8 cellular contexts compared by ENCODE assay signal in the genomic region with DNA sequence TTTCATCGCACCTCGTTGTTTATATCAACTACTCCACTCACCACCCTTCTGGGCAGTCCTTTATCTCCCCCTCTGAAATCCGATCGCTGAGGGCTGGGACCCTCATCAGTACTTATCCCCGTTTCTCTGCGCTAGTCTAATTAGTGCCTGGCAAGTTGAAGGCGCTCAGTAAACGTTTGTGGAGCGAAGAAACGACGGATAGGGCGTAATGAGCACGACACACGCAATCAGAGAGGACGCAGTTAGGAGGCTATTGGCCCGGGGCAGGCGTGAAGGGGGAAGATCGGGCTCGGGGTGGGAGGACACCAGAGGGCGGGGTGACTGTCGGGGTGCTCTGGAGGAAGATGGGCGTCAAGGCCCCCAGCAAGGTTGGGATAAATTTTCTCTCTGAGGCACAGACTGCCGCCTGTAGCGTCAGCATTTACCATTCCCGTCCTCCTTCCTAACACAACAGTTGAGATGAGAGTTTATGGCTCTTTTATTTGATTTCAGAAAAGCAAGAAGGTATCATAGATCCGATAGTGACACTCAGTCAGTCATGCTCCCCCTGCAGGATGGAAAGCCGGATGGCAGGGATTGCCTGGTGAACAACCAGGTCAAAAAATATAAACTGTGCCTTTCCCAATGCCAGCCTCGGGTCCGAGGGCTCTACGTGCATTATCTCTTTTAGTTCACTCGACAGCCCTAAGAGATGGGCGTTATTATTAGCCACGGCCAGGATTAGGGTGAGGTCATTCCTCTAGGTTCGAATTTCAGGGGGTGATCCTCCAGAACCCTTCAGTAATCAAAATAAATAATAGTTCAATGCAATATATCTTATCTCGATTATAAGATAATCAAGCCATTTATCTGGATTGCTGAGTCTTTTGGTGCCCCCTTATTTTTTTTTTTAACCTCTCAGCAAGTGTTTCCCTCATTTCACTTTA. TPM values are rescaled to one million over a fixed set of nuclear protein-coding genes. Genes with fewer than 3 reads are reported as not detected.
DNase-seq lines count a peak whose midpoint lies in the region; ATAC-seq and TF ChIP-seq lines count a peak whose summit lies in the region.

No MANE protein-coding gene starts in this region.

- H2BK120ac ChIP-seq in neuronal stem cell (ENCODE audit: low read depth, low read length), result no peak overlapping the region

- H3K4me1 ChIP-seq in foreskin keratinocyte (no peaks in the 10 kb centered on the region), neuronal stem cell (ENCODE audit: control insufficient read depth in 2 of 2, insufficient read depth in 1 of 2, low read depth in 1 of 2, low read length in 2 of 2) (peaks cover 0 to 4% of the 10 kb centered on the region in 2 donors), subcutaneous abdominal adipose tissue (ENCODE audit: control insufficient read depth in 5 of 5, insufficient read depth in 5 of 5, low read length in 5 of 5) (peaks cover 0 to 34% (median 17%) of the 10 kb centered on the region in 5 donors)

- no peak overlapping the region for H2BK12ac ChIP-seq in neuronal stem cell (ENCODE audit: low read length)

- H3K4me2 ChIP-seq in neuronal stem cell (ENCODE audit: insufficient read depth, low read length, poor library complexity, severe bottlenecking), result peak overlapping the region; percentile 92

- H4K8ac ChIP-seq in neuronal stem cell (ENCODE audit: low read depth, low read length), result no peak overlapping the region

- WGBS in neuronal stem cell (ENCODE audit: extremely low coverage in 2 of 2, insufficient read length in 2 of 2, insufficient replicate concordance in 1 of 2), 2 donors, result no CpG with 5 or more reads among the region's 35 CpGs

- H2AK5ac ChIP-seq in neuronal stem cell (ENCODE audit: low read depth, low read length), result no peak overlapping the region

- H3K23ac ChIP-seq in neuronal stem cell (ENCODE audit: low read depth, low read length, poor library complexity), result no peak overlapping the region

- no peaks in the 10 kb centered on the region for H3K79me1 ChIP-seq in neuronal stem cell (ENCODE audit: low read depth, low read length)

- H3K27me3 ChIP-seq in MG63 (no peaks in the 10 kb centered on the region), foreskin keratinocyte (no peaks in the 10 kb centered on the region), neuronal stem cell (ENCODE audit: control insufficient read depth in 3 of 3, insufficient read depth in 3 of 3, low read depth in 1 of 3, low read length in 3 of 3) (no peaks in the 10 kb centered on the region), subcutaneous abdominal adipose tissue (ENCODE audit: control insufficient read depth in 5 of 5, insufficient read depth in 4 of 5, low read length in 5 of 5) (no peaks in the 10 kb centered on the region)

- no peaks in the 10 kb centered on the region for H3K36me3 ChIP-seq in MG63
- no peaks in the 10 kb centered on the region for H3K36me3 ChIP-seq in neuronal stem cell (replicated peaks in 1 of 2; ENCODE audit: control insufficient read depth in 2 of 2, insufficient read depth in 2 of 2, low read length in 2 of 2)
- H3K36me3 ChIP-seq in subcutaneous abdominal adipose tissue (ENCODE audit: control insufficient read depth in 5 of 5, insufficient read depth in 5 of 5, low read length in 5 of 5), result no peaks in the 10 kb centered on the region

- H2AFZ ChIP-seq in neuronal stem cell (ENCODE audit: low read length), result peak overlapping the region; percentile 91

- no peak overlapping the region for H2BK15ac ChIP-seq in neuronal stem cell (ENCODE audit: low read length)

- H3K18ac ChIP-seq in neuronal stem cell (ENCODE audit: low read length), result peak overlapping the region; percentile 20

- ATAC-seq in GM19351 (IDR thresholded peaks at IDR 0.05; ENCODE audit: unreplicated experiment), result peak; percentile 55
- ATAC-seq in foreskin keratinocyte, result peak; percentile 66

- TF ChIP-seq CTCF in AG09319 (IDR thresholded peaks at IDR 0.05; ENCODE audit: low read depth, low read length) (peak; percentile 91), foreskin keratinocyte (conservative IDR thresholded peaks at IDR 0.05) (peak; percentile 93)

- H3K4me3 ChIP-seq in MG63 (peak overlapping the region; percentile 56), neuronal stem cell (ENCODE audit: low read length in 2 of 2) (peak overlapping the region; percentile 49 to 79), subcutaneous abdominal adipose tissue (ENCODE audit: low read depth in 1 of 5, low read length in 5 of 5) (peak overlapping the region; percentile 75 to 90 (median 85))

- DNase-seq in AG09319 (ENCODE audit: extremely low read depth, low read depth) (peak; percentile 72), MG63 (peak; percentile 85), SIG-M5 (lab: John Stamatoyannopoulos, UW) (peak; percentile 30), activated gamma-delta T cell treated with Interleukin-2 at 50 U/mL for 16 hours (peak; percentile 81), foreskin keratinocyte (peak; percentile 58 to 79), neuronal stem cell (ENCODE audit: low spot score) (peak; percentile 63)

- H3K27ac ChIP-seq in foreskin keratinocyte, result peak overlapping the region; percentile 89
- H3K27ac ChIP-seq in neuronal stem cell (replicated peaks; ENCODE audit: low read length), result peak overlapping the region; percentile 86
- peak overlapping the region; percentile 98 for H3K27ac ChIP-seq in subcutaneous abdominal adipose tissue (ENCODE audit: low read depth, low read length)

- H3K14ac ChIP-seq in neuronal stem cell (ENCODE audit: low read length), result no peak overlapping the region

- peak overlapping the region; percentile 20 for H2BK5ac ChIP-seq in neuronal stem cell (ENCODE audit: low read length)

- peak overlapping the region; percentile 85 for H3K9ac ChIP-seq in neuronal stem cell (ENCODE audit: low read depth, low read length, poor library complexity)
- H3K9ac ChIP-seq in subcutaneous abdominal adipose tissue (ENCODE audit: low read length in 5 of 5), result peak overlapping the region; percentile 81 to 98 (median 92)

- no peaks in the 10 kb centered on the region for H3K9me3 ChIP-seq in MG63
- no peaks in the 10 kb centered on the region for H3K9me3 ChIP-seq in neuronal stem cell (replicated peaks in 1 of 2; ENCODE audit: control insufficient read depth in 2 of 2, insufficient read depth in 1 of 2, low read depth in 1 of 2, low read length in 2 of 2)
- no peaks in the 10 kb centered on the region for H3K9me3 ChIP-seq in subcutaneous abdominal adipose tissue (ENCODE audit: control insufficient read depth in 5 of 5, low read length in 5 of 5)

- peak overlapping the region; percentile 73 for H4K91ac ChIP-seq in neuronal stem cell (ENCODE audit: low read depth, low read length, poor library complexity)

- H3K4ac ChIP-seq in neuronal stem cell (ENCODE audit: low read length), result no peak overlapping the region

RNA-seq across cellular contexts. Expression of gene ARL4D, which starts 9.5 kb away (rescaled TPM):
- 28.8 and 47.4 TPM in 2 replicates for total RNA-seq in MG63 (2014; rRNA removed; shearing (Covaris generic); ENCODE audit: low replicate concordance)
- total RNA-seq in foreskin keratinocyte, result 21.9 and 24.6 TPM in 2 replicates
- polyA plus RNA-seq in foreskin keratinocyte, result 26.9 and 30.9 TPM in 2 replicates
- 14.3 TPM for polyA plus RNA-seq in neuronal stem cell (2013, experiment 1 of 2)
- polyA plus RNA-seq in neuronal stem cell (2013, experiment 2 of 2), result 14.0 TPM

Comparison
In these comparisons a context has a peak if more than half of its experiments do, and no peak if none do; other contexts are left out.
1. Peak in every context shown above with its lines: DNase-seq, ATAC-seq, H3K4me3 ChIP-seq and H3K27ac ChIP-seq.
2. DNase-seq: peak in every context shown above with its lines; median percentile 85 in MG63; 81 in activated gamma-delta T cell treated with Interleukin-2 at 50 U/mL for 16 hours; 72 in AG09319; 68 in foreskin keratinocyte; 63 in neuronal stem cell; 30 in SIG-M5.